Comparison of ENCODE assay signal across 9 cellular contexts in genomic region chr11:67648140-67648795, GRCh38. TPM values are rescaled to one million over a fixed set of nuclear protein-coding genes. Genes with fewer than 3 reads are reported as not detected.
DNase-seq lines count a peak whose midpoint lies in the region; ATAC-seq and TF ChIP-seq lines count a peak whose summit lies in the region.
"Had no signal": no experiment of that assay in that cellular context is flagged by ENCODE, and none has a peak within 500 bp of the region (broad histone marks: within the 10 kb centered on the region; RNA-seq: fewer than 3 reads in every experiment).

No MANE protein-coding gene starts in this region.

- CTCF ChIA-PET in activated CD8-positive, alpha-beta T cell treated with anti-CD3 and anti-CD28 coated beads, Interleukin-2, amount 10 ng/mL, durations not matched to agents 7 days and 5 days (lab: Charles Lee) = interaction anchor here (1.1 to 8.3 kb wide), 9 partner anchors 8 to 66 kb away, joined by 3 to 111 read pairs (median 4); partner anchors contain the start of gene NUDT8

- intact Hi-C loops in lower lobe of right lung (cut with DNase I) (no loop called here), tibial artery (cut with DNase I; ENCODE audit: low total_unique reads) (no loop called here)

- no peak overlapping the region for H3K4me3 ChIP-seq in lower lobe of right lung
- no peak overlapping the region for H3K4me3 ChIP-seq in tibial artery

- peaks cover 21% of the 10 kb centered on the region for H3K27me3 ChIP-seq in lower lobe of right lung (ENCODE audit: low read depth)
- peaks cover 0 to 54% of the 10 kb centered on the region in 2 donors for H3K27me3 ChIP-seq in tibial artery

- H3K36me3 ChIP-seq in lower lobe of right lung (no peaks in the 10 kb centered on the region), tibial artery (no peaks in the 10 kb centered on the region)

- H3K9me3 ChIP-seq in lower lobe of right lung = no peaks in the 10 kb centered on the region
- peaks cover 0 to 2% (median 0%) of the 10 kb centered on the region in 3 donors for H3K9me3 ChIP-seq in tibial artery

- no peak overlapping the region for H3K27ac ChIP-seq in lower lobe of right lung
- no peak overlapping the region for H3K27ac ChIP-seq in tibial artery

- H3K4me1 ChIP-seq in lower lobe of right lung = no peaks in the 10 kb centered on the region
- no peaks in the 10 kb centered on the region for H3K4me1 ChIP-seq in tibial artery

- no peaks in the 10 kb centered on the region for H3K27me3 Mint-ChIP-seq in activated CD8-positive, alpha-beta T cell treated with anti-CD3 and anti-CD28 coated beads, Interleukin-2, amount 10 ng/mL, durations not matched to agents 7 days and 5 days (ENCODE audit: low read depth)
- H3K27me3 Mint-ChIP-seq: stimulated activated naive CD8-positive, alpha-beta T cell treated with anti-CD3 and anti-CD28 coated beads, Interleukin-15, Interleukin-2, amounts not matched to agents 100 ng/mL and 50 ng/mL, for 24 hours had no signal

- no peak overlapping the region for H3K4me3 Mint-ChIP-seq in activated CD8-positive, alpha-beta T cell treated with anti-CD3 and anti-CD28 coated beads, Interleukin-2, amount 10 ng/mL, durations not matched to agents 7 days and 5 days
- H3K4me3 Mint-ChIP-seq: stimulated activated naive CD8-positive, alpha-beta T cell treated with anti-CD3 and anti-CD28 coated beads, Interleukin-15, Interleukin-2, amounts not matched to agents 100 ng/mL and 50 ng/mL, for 24 hours had no signal

- no peaks in the 10 kb centered on the region for H3K9me3 Mint-ChIP-seq in activated CD8-positive, alpha-beta T cell treated with anti-CD3 and anti-CD28 coated beads, Interleukin-2, amount 10 ng/mL, durations not matched to agents 7 days and 5 days (ENCODE audit: insufficient read depth)
- H3K9me3 Mint-ChIP-seq: stimulated activated naive CD8-positive, alpha-beta T cell treated with anti-CD3 and anti-CD28 coated beads, Interleukin-15, Interleukin-2, amounts not matched to agents 100 ng/mL and 50 ng/mL, for 24 hours had no signal

- ATAC-seq in GM19395 (IDR thresholded peaks at IDR 0.05; ENCODE audit: unreplicated experiment) (peak; percentile 62), lower lobe of right lung (peak; percentile 35 to 50), GM21526 (IDR thresholded peaks at IDR 0.05; ENCODE audit: low FRiP score, unreplicated experiment) (no peak), GM21423 (IDR thresholded peaks at IDR 0.05; ENCODE audit: unreplicated experiment) (no peak)
- ATAC-seq in activated CD8-positive, alpha-beta T cell treated with anti-CD3 and anti-CD28 coated beads, Interleukin-2, amount 10 ng/mL, durations not matched to agents 7 days and 5 days = peak; percentile 84

- TF ChIP-seq CTCF in lower lobe of right lung (IDR thresholded peaks at IDR 0.05) (no peak), tibial artery (IDR thresholded peaks at IDR 0.05) (no peak)

- peak; percentile 56 for DNase-seq in COR-L47 (lab: John Stamatoyannopoulos, UW)
- DNase-seq in NCI-H146 (lab: John Stamatoyannopoulos, UW) = peak; percentile 66
- peak; percentile 78 for DNase-seq in activated CD8-positive, alpha-beta T cell treated with anti-CD3 and anti-CD28 coated beads, Interleukin-2, amount 10 ng/mL, durations not matched to agents 7 days and 5 days
- DNase-seq in lower lobe of right lung = no peak
- no peak for DNase-seq in tibial artery

- POLR2A ChIA-PET in activated CD8-positive, alpha-beta T cell treated with anti-CD3 and anti-CD28 coated beads, Interleukin-2, amount 10 ng/mL, durations not matched to agents 7 days and 5 days (lab: Charles Lee) = interaction anchor here (1.0 to 1.3 kb wide), 3 partner anchors 13 to 34 kb away, joined by 3 to 4 read pairs (median 3); no protein-coding TSS in a partner anchor

- H3K27ac Mint-ChIP-seq in activated CD8-positive, alpha-beta T cell treated with anti-CD3 and anti-CD28 coated beads, Interleukin-2, amount 10 ng/mL, durations not matched to agents 7 days and 5 days = peak overlapping the region; percentile 72
- H3K27ac Mint-ChIP-seq: stimulated activated naive CD8-positive, alpha-beta T cell treated with anti-CD3 and anti-CD28 coated beads, Interleukin-15, Interleukin-2, amounts not matched to agents 100 ng/mL and 50 ng/mL, for 24 hours had no signal

- H3K36me3 Mint-ChIP-seq in activated CD8-positive, alpha-beta T cell treated with anti-CD3 and anti-CD28 coated beads, Interleukin-2, amount 10 ng/mL, durations not matched to agents 7 days and 5 days (ENCODE audit: low read depth) = peaks cover 1% of the 10 kb centered on the region

- H3K4me1 Mint-ChIP-seq in activated CD8-positive, alpha-beta T cell treated with anti-CD3 and anti-CD28 coated beads, Interleukin-2, amount 10 ng/mL, durations not matched to agents 7 days and 5 days (ENCODE audit: low read depth) = peaks cover 60% of the 10 kb centered on the region

RNA-seq across cellular contexts. Expression of gene ACY3, which starts 2.3 kb away (rescaled TPM):
- total RNA-seq in activated CD8-positive, alpha-beta T cell treated with anti-CD3 and anti-CD28 coated beads, Interleukin-2, amount 10 ng/mL, durations not matched to agents 7 days and 5 days = under 1 TPM; 0.61 to 0.73 TPM
- total RNA-seq in lower lobe of right lung = not detected

RNA-seq across cellular contexts. Expression of gene TBX10, which starts 8.7 kb away (rescaled TPM):
- not detected for total RNA-seq in activated CD8-positive, alpha-beta T cell treated with anti-CD3 and anti-CD28 coated beads, Interleukin-2, amount 10 ng/mL, durations not matched to agents 7 days and 5 days
- total RNA-seq in lower lobe of right lung = not detected

RNA-seq across cellular contexts. Expression of gene NUDT8, which starts 18.5 kb away (rescaled TPM):
- 10 to 100 TPM; 18.6 to 20.1 TPM for total RNA-seq in activated CD8-positive, alpha-beta T cell treated with anti-CD3 and anti-CD28 coated beads, Interleukin-2, amount 10 ng/mL, durations not matched to agents 7 days and 5 days
- 8.8 TPM for total RNA-seq in lower lobe of right lung

RNA-seq across cellular contexts. Expression of gene ALDH3B2, which starts 26.2 kb away (rescaled TPM):
- total RNA-seq in activated CD8-positive, alpha-beta T cell treated with anti-CD3 and anti-CD28 coated beads, Interleukin-2, amount 10 ng/mL, durations not matched to agents 7 days and 5 days = not detected
- 0.65 TPM for total RNA-seq in lower lobe of right lung

RNA-seq across cellular contexts. Expression of gene NDUFV1, which starts 41.5 kb away (rescaled TPM):
- 100 to 1,000 TPM; 250 to 258 TPM for total RNA-seq in activated CD8-positive, alpha-beta T cell treated with anti-CD3 and anti-CD28 coated beads, Interleukin-2, amount 10 ng/mL, durations not matched to agents 7 days and 5 days
- 143 TPM for total RNA-seq in lower lobe of right lung

Comparison
In these comparisons a context has a peak if more than half of its experiments do, and no peak if none do; other contexts are left out.
1. DNase-seq: peak in COR-L47 (single experiment), NCI-H146 (single experiment) and activated CD8-positive, alpha-beta T cell treated with anti-CD3 and anti-CD28 coated beads, Interleukin-2, amount 10 ng/mL, durations not matched to agents 7 days and 5 days (single experiment); none in lower lobe of right lung (single experiment) and tibial artery (0 of 2).
2. ATAC-seq: peak in GM19395 (single experiment), activated CD8-positive, alpha-beta T cell treated with anti-CD3 and anti-CD28 coated beads, Interleukin-2, amount 10 ng/mL, durations not matched to agents 7 days and 5 days (single experiment) and lower lobe of right lung (2 of 2); none in GM21526 (single experiment) and GM21423 (single experiment).